In genomic region chrX:32448320-32448719, GRCh38 we compare ENCODE assay signal across 8 cellular contexts.
DNase-seq lines count a peak whose midpoint lies in the region; ATAC-seq and TF ChIP-seq lines count a peak whose summit lies in the region.

No MANE protein-coding gene starts in this region.

- intact Hi-C loops in Right ventricle myocardium inferior (cut with DNase I) = no loop called here

- peak; percentile 47 to 49 for DNase-seq in Kasumi-1 (lab: John Stamatoyannopoulos, UW)
- DNase-seq in globus pallidus (ENCODE audit: low spot score) = peak; percentile 4
- DNase-seq in RKO (ENCODE audit: low spot score) = no peak
- DNase-seq in Right ventricle myocardium inferior (ENCODE audit: missing footprints) = no peak
- no peak for DNase-seq in COR-L47 (lab: John Stamatoyannopoulos, UW)
- DNase-seq in osteoblast (ENCODE audit: insufficient read length, low spot score, missing footprints) = no peak

- no peak overlapping the region for H2AFZ ChIP-seq in osteoblast (ENCODE audit: low read length)

- no peak for TF ChIP-seq CTCF in osteoblast (IDR thresholded peaks at IDR 0.05; ENCODE audit: extremely low read depth, low read depth, low read length)

- H3K27ac ChIP-seq in osteoblast (ENCODE audit: low read depth, low read length) = no peak overlapping the region

- ATAC-seq in GM18520 (IDR thresholded peaks at IDR 0.05; ENCODE audit: unreplicated experiment) (peak; percentile 99), GM21786 (IDR thresholded peaks at IDR 0.05; ENCODE audit: unreplicated experiment) (peak; percentile 99), Right ventricle myocardium inferior (no peak)

- no peak overlapping the region for H3K4me2 ChIP-seq in osteoblast (ENCODE audit: insufficient read depth, low read length)

- no peaks in the 10 kb centered on the region for H3K36me3 ChIP-seq in osteoblast (ENCODE audit: insufficient read depth, low read length)

- H3K9me3 ChIP-seq in osteoblast (ENCODE audit: low read depth, low read length) = peaks cover 2% of the 10 kb centered on the region

- H3K79me2 ChIP-seq in osteoblast (ENCODE audit: insufficient read depth, low read length) = no peaks in the 10 kb centered on the region

- no peaks in the 10 kb centered on the region for H3K4me1 ChIP-seq in osteoblast (ENCODE audit: insufficient read depth, low read length)

- no peaks in the 10 kb centered on the region for H4K20me1 ChIP-seq in osteoblast (ENCODE audit: insufficient read depth, low read length)

- H3K4me3 ChIP-seq in osteoblast (ENCODE audit: insufficient read depth, low read length) = no peak overlapping the region

- no peaks in the 10 kb centered on the region for H3K27me3 ChIP-seq in osteoblast (ENCODE audit: insufficient read depth, low read length)

Comparison
In these comparisons a context has a peak if more than half of its experiments do, and no peak if none do; other contexts are left out.
1. DNase-seq: peak in Kasumi-1 (2 of 2) and globus pallidus (single experiment); none in RKO (single experiment), Right ventricle myocardium inferior (single experiment), COR-L47 (single experiment) and osteoblast (single experiment).